In genomic region chr1:50347933-50348332, GRCh38 we compare ENCODE assay signal across 20 cellular contexts.
"Had no signal": no experiment of that assay in that cellular context is flagged by ENCODE, and none has a peak within 500 bp of the region (broad histone marks: within the 10 kb centered on the region; RNA-seq: fewer than 3 reads in every experiment).

No MANE protein-coding gene starts in this region.

- H3K27me3 ChIP-seq: ovary, uterus had no signal

- H3K4me3 ChIP-seq: left lung, lower lobe of right lung, neural progenitor cell, ovary, skin epidermis, suprapubic skin, thoracic aorta, tibial nerve, uterus had no signal

- H3K27ac Mint-ChIP-seq: immature natural killer cell; naive thymus-derived CD8-positive, alpha-beta T cell; nephron; neural progenitor cell; progenitor cell of endocrine pancreas; stimulated activated effector memory CD8-positive, alpha-beta T cell treated with anti-CD3 and anti-CD28 coated beads, Interleukin-12 subunit alpha, Interleukin-12 subunit beta, amount 100 ng/mL, for 72 hours; stimulated activated naive CD8-positive, alpha-beta T cell treated with anti-CD3 and anti-CD28 coated beads, Interleukin-15, Interleukin-2, amounts not matched to agents 100 ng/mL and 50 ng/mL, for 24 hours; type B pancreatic cell had no signal

- H3K9me3 ChIP-seq: neutrophil, ovary, suprapubic skin, thoracic aorta, uterus had no signal

- H3K36me3 Mint-ChIP-seq: immature natural killer cell; naive thymus-derived CD8-positive, alpha-beta T cell; neural progenitor cell; stimulated activated effector memory CD8-positive, alpha-beta T cell treated with anti-CD3 and anti-CD28 coated beads, Interleukin-12 subunit alpha, Interleukin-12 subunit beta, amount 100 ng/mL, for 72 hours; type B pancreatic cell had no signal

- H3K4me3 Mint-ChIP-seq: immature natural killer cell; naive thymus-derived CD8-positive, alpha-beta T cell; nephron; neural progenitor cell; stimulated activated effector memory CD8-positive, alpha-beta T cell treated with anti-CD3 and anti-CD28 coated beads, Interleukin-12 subunit alpha, Interleukin-12 subunit beta, amount 100 ng/mL, for 72 hours; stimulated activated naive CD8-positive, alpha-beta T cell treated with anti-CD3 and anti-CD28 coated beads, Interleukin-15, Interleukin-2, amounts not matched to agents 100 ng/mL and 50 ng/mL, for 24 hours; type B pancreatic cell had no signal

- H3K27ac ChIP-seq: left lung, lower lobe of right lung, neural progenitor cell, neutrophil, ovary, skin epidermis, suprapubic skin, thoracic aorta, tibial nerve, uterus had no signal

- DNase-seq: kidney; left lung; lower lobe of right lung; stimulated activated CD4-positive, alpha-beta T cell treated with anti-CD3 and anti-CD28 coated beads, Interleukin-12 subunit alpha, Interleukin-12 subunit beta, amount 100 ng/mL, for 4 hours; stimulated activated CD4-positive, alpha-beta T cell treated with anti-CD3 and anti-CD28 coated beads, Interleukin-4, amount 100 ng/mL, for 1 hour had no signal

- H3K4me1 ChIP-seq: left lung, lower lobe of right lung, neural progenitor cell, suprapubic skin, tibial nerve, uterus had no signal

- H3K4me1 Mint-ChIP-seq: immature natural killer cell; stimulated activated effector memory CD8-positive, alpha-beta T cell treated with anti-CD3 and anti-CD28 coated beads, Interleukin-12 subunit alpha, Interleukin-12 subunit beta, amount 100 ng/mL, for 72 hours had no signal

- H3K9me3 Mint-ChIP-seq: nephron; stimulated activated effector memory CD8-positive, alpha-beta T cell treated with anti-CD3 and anti-CD28 coated beads, Interleukin-12 subunit alpha, Interleukin-12 subunit beta, amount 100 ng/mL, for 72 hours; stimulated activated naive CD8-positive, alpha-beta T cell treated with anti-CD3 and anti-CD28 coated beads, Interleukin-15, Interleukin-2, amounts not matched to agents 100 ng/mL and 50 ng/mL, for 24 hours; type B pancreatic cell had no signal

- H3K36me3 ChIP-seq: left lung, lower lobe of right lung, neural progenitor cell, neutrophil, ovary, suprapubic skin, thoracic aorta, tibial nerve, uterus had no signal
